Comparison of ENCODE assay signal across 8 cellular contexts in genomic region chr4:38132140-38132673, GRCh38.
DNase-seq lines count a peak whose midpoint lies in the region; ATAC-seq and TF ChIP-seq lines count a peak whose summit lies in the region.

No MANE protein-coding gene starts in this region.

- TF ChIP-seq CTCF in choroid plexus epithelial cell (conservative IDR thresholded peaks at IDR 0.05; ENCODE audit: low read depth, low read length) = no peak

- ATAC-seq in GM18873 (IDR thresholded peaks at IDR 0.05; ENCODE audit: low FRiP score, unreplicated experiment) (peak; percentile 62), HG03095 (IDR thresholded peaks at IDR 0.05; ENCODE audit: unreplicated experiment) (peak; percentile 66)
- ATAC-seq in activated CD4-positive, CD25-positive, alpha-beta regulatory T cell treated with anti-CD3 and anti-CD28 coated beads, Interleukin-2, amount 50 U/mL, for 24 hours = peak; percentile 56 to 60

- no peak overlapping the region for H4K8ac ChIP-seq in mesendoderm (ENCODE audit: low read depth, low read length)

- no peak overlapping the region for H2BK120ac ChIP-seq in mesendoderm (ENCODE audit: low read depth, low read length)

- no peak overlapping the region for H3K4me2 ChIP-seq in mesendoderm (ENCODE audit: low read length)

- H3K4ac ChIP-seq in mesendoderm (ENCODE audit: low read depth, low read length) = no peak overlapping the region

- peaks cover 5% of the 10 kb centered on the region for H3K4me1 ChIP-seq in mesendoderm (ENCODE audit: control insufficient read depth, low read depth, low read length)

- no peak overlapping the region for H3K9ac ChIP-seq in mesendoderm (ENCODE audit: low read length)

- H2BK15ac ChIP-seq in mesendoderm (replicated peaks; ENCODE audit: low read depth) = no peak overlapping the region

- H3K27me3 ChIP-seq in mesendoderm (ENCODE audit: insufficient read depth, low read length, poor library complexity) = no peaks in the 10 kb centered on the region

- H3K4me3 ChIP-seq in choroid plexus epithelial cell (ENCODE audit: low read depth, low read length) (no peak overlapping the region), mesendoderm (ENCODE audit: low read length) (no peak overlapping the region)

- no CpG with 5 or more reads among the region's 8 CpGs for WGBS in mesendoderm (ENCODE audit: extremely low coverage, insufficient coverage, low lambda C conversion rate)

- H3K27ac ChIP-seq in mesendoderm (ENCODE audit: low read depth, low read length) = no peak overlapping the region

- no peak overlapping the region for H2BK5ac ChIP-seq in mesendoderm (ENCODE audit: low read length)

- no peaks in the 10 kb centered on the region for H3K36me3 ChIP-seq in mesendoderm (ENCODE audit: control insufficient read depth, insufficient read depth, low read length)

- no peak overlapping the region for H3K23ac ChIP-seq in mesendoderm (ENCODE audit: low read length)

- no peak overlapping the region for H3K56ac ChIP-seq in mesendoderm (ENCODE audit: low read length)

- DNase-seq in choroid plexus epithelial cell (ENCODE audit: low read depth) = peak; percentile 99
- DNase-seq in mesendoderm = peak; percentile 91
- DNase-seq in stimulated activated CD8-positive, alpha-beta memory T cell treated with anti-CD3 and anti-CD28 coated beads, Interleukin-15, amount 100 ng/mL, for 1 hour (ENCODE audit: low read depth) = peak; percentile 24
- no peak for DNase-seq in SIG-M5 treated with dmso at 0.1 percent for 504 hours (lab: John Stamatoyannopoulos, UW; ENCODE audit: unreplicated experiment)
- DNase-seq in HUDEP-2 (lab: John Stamatoyannopoulos, UW; ENCODE audit: unreplicated experiment in 76 of 76) = no peak

- H3K79me2 ChIP-seq in mesendoderm (ENCODE audit: control insufficient read depth, insufficient read depth, low read length) = no peaks in the 10 kb centered on the region

- no peak overlapping the region for H4K5ac ChIP-seq in mesendoderm (ENCODE audit: low read length)

- H3K79me1 ChIP-seq in mesendoderm (ENCODE audit: low read length) = no peaks in the 10 kb centered on the region

- no peak overlapping the region for H2AK5ac ChIP-seq in mesendoderm (ENCODE audit: low read length)

- no peak overlapping the region for H3K18ac ChIP-seq in mesendoderm (ENCODE audit: low read length)

Comparison
In these comparisons a context has a peak if more than half of its experiments do, and no peak if none do; other contexts are left out.
1. DNase-seq: peak in choroid plexus epithelial cell (single experiment), mesendoderm (single experiment) and stimulated activated CD8-positive, alpha-beta memory T cell treated with anti-CD3 and anti-CD28 coated beads, Interleukin-15, amount 100 ng/mL, for 1 hour (single experiment); none in SIG-M5 treated with dmso at 0.1 percent for 504 hours (single experiment) and HUDEP-2 (0 of 76).
2. Peak in every context shown above with its lines, with median percentiles within 50 percentile points of each other: ATAC-seq.